ENCODE assay signal across 9 cellular contexts in genomic region chr12:102958073-102958829, GRCh38. TPM values are rescaled to one million over a fixed set of nuclear protein-coding genes. Genes with fewer than 3 reads are reported as not detected.
A peak's percentile ranks its signal among the peaks of the same experiment; 100 is the strongest.
DNase-seq lines count a peak whose midpoint lies in the region; ATAC-seq lines count a peak whose summit lies in the region.
"Had no signal": no experiment of that assay in that cellular context is flagged by ENCODE, and none has a peak within 500 bp of the region (broad histone marks: within the 10 kb centered on the region; RNA-seq: fewer than 3 reads in every experiment).

No MANE protein-coding gene starts in this region.

- H3K9ac ChIP-seq in BLaER1 (no peak overlapping the region; the same call in 1 of the 2 replicates), iPS-18a (ENCODE audit: low read length) (no peak overlapping the region)

- no peaks in the 10 kb centered on the region for H3K36me3 Mint-ChIP-seq in activated T-helper 1 cell treated with anti-CD3 and anti-CD28 coated beads, Interleukin-12 subunit alpha, Interleukin-12 subunit beta, Interleukin-2, Interleukin-4 antibody, amounts not matched to agents 30 ng/mL and 10 ng/mL and 1 ng/mL, durations not matched to agents 14 hours and 24 hours and 36 hours (ENCODE audit: low read depth)

- peaks cover 16% of the 10 kb centered on the region for H4K20me1 ChIP-seq in BLaER1

- H3K36me3 ChIP-seq in BLaER1 (no peaks in the 10 kb centered on the region), iPS-18a (ENCODE audit: control insufficient read depth, low read depth, low read length) (no peaks in the 10 kb centered on the region)

- H3K9me3 Mint-ChIP-seq in activated T-helper 1 cell treated with anti-CD3 and anti-CD28 coated beads, Interleukin-12 subunit alpha, Interleukin-12 subunit beta, Interleukin-2, Interleukin-4 antibody, amounts not matched to agents 30 ng/mL and 10 ng/mL and 1 ng/mL, durations not matched to agents 14 hours and 24 hours and 36 hours: no peaks in the 10 kb centered on the region
- peaks cover 0 to under 1% of the 10 kb centered on the region in 2 donors for H3K9me3 Mint-ChIP-seq in stimulated activated naive CD8-positive, alpha-beta T cell treated with anti-CD3 and anti-CD28 coated beads, Interleukin-15, amount 100 ng/mL, for 72 hours

- H3K4me3 ChIP-seq in BLaER1 (peak overlapping the region; percentile 70), iPS-18a (ENCODE audit: low read length) (peak overlapping the region; percentile 64)

- peak; percentile 56 for ATAC-seq in GM18511 (IDR thresholded peaks at IDR 0.05; ENCODE audit: unreplicated experiment)
- ATAC-seq in HG03097 (IDR thresholded peaks at IDR 0.05; ENCODE audit: low FRiP score, unreplicated experiment): peak; percentile 38
- ATAC-seq in stimulated activated naive CD8-positive, alpha-beta T cell treated with anti-CD3 and anti-CD28 coated beads, Interleukin-15, amount 100 ng/mL, for 72 hours: peak; percentile 29
- no peak for ATAC-seq in GM18858 (IDR thresholded peaks at IDR 0.05; ENCODE audit: unreplicated experiment)

- H3K4me1 Mint-ChIP-seq in activated T-helper 1 cell treated with anti-CD3 and anti-CD28 coated beads, Interleukin-12 subunit alpha, Interleukin-12 subunit beta, Interleukin-2, Interleukin-4 antibody, amounts not matched to agents 30 ng/mL and 10 ng/mL and 1 ng/mL, durations not matched to agents 14 hours and 24 hours and 36 hours (ENCODE audit: low read depth): peaks cover 41% of the 10 kb centered on the region
- peaks cover 53% of the 10 kb centered on the region for H3K4me1 Mint-ChIP-seq in stimulated activated naive CD8-positive, alpha-beta T cell treated with anti-CD3 and anti-CD28 coated beads, Interleukin-15, amount 100 ng/mL, for 72 hours

- H3K27me3 ChIP-seq in BLaER1 (peaks cover 96% of the 10 kb centered on the region), iPS-18a (ENCODE audit: control insufficient read depth, insufficient read depth, low read length) (peaks cover 100% of the 10 kb centered on the region)

- H3K27ac Mint-ChIP-seq in activated T-helper 1 cell treated with anti-CD3 and anti-CD28 coated beads, Interleukin-12 subunit alpha, Interleukin-12 subunit beta, Interleukin-2, Interleukin-4 antibody, amounts not matched to agents 30 ng/mL and 10 ng/mL and 1 ng/mL, durations not matched to agents 14 hours and 24 hours and 36 hours: no peak overlapping the region
- H3K27ac Mint-ChIP-seq in stimulated activated naive CD8-positive, alpha-beta T cell treated with anti-CD3 and anti-CD28 coated beads, Interleukin-15, amount 100 ng/mL, for 72 hours: no peak overlapping the region

- peak overlapping the region; percentile 98 for H3K4me2 ChIP-seq in BLaER1

- H3K27ac ChIP-seq in BLaER1: no peak overlapping the region
- no peak overlapping the region for H3K27ac ChIP-seq in iPS-18a (ENCODE audit: low read length)

- H3K4me3 Mint-ChIP-seq in activated T-helper 1 cell treated with anti-CD3 and anti-CD28 coated beads, Interleukin-12 subunit alpha, Interleukin-12 subunit beta, Interleukin-2, Interleukin-4 antibody, amounts not matched to agents 30 ng/mL and 10 ng/mL and 1 ng/mL, durations not matched to agents 14 hours and 24 hours and 36 hours: peak overlapping the region; percentile 80
- H3K4me3 Mint-ChIP-seq in stimulated activated naive CD8-positive, alpha-beta T cell treated with anti-CD3 and anti-CD28 coated beads, Interleukin-15, amount 100 ng/mL, for 72 hours: peak overlapping the region; percentile 74 to 82

- intact Hi-C loops in activated T-helper 1 cell treated with anti-CD3 and anti-CD28 coated beads, Interleukin-12 subunit alpha, Interleukin-12 subunit beta, Interleukin-2, Interleukin-4 antibody, amounts not matched to agents 30 ng/mL and 10 ng/mL and 1 ng/mL, durations not matched to agents 14 hours and 24 hours and 36 hours (cut with micrococcal nuclease): no loop called here

- H3K9me3 ChIP-seq in BLaER1 (no peaks in the 10 kb centered on the region), iPS-18a (ENCODE audit: control insufficient read depth, low read depth, low read length) (no peaks in the 10 kb centered on the region)

- H3K4me1 ChIP-seq in BLaER1: peaks cover 10% of the 10 kb centered on the region
- H3K4me1 ChIP-seq in iPS-18a (ENCODE audit: control insufficient read depth, low read depth, low read length): peaks cover 27% of the 10 kb centered on the region

- H3K27me3 Mint-ChIP-seq in activated T-helper 1 cell treated with anti-CD3 and anti-CD28 coated beads, Interleukin-12 subunit alpha, Interleukin-12 subunit beta, Interleukin-2, Interleukin-4 antibody, amounts not matched to agents 30 ng/mL and 10 ng/mL and 1 ng/mL, durations not matched to agents 14 hours and 24 hours and 36 hours (ENCODE audit: insufficient read depth): peaks cover 81% of the 10 kb centered on the region
- peaks cover 99% of the 10 kb centered on the region for H3K27me3 Mint-ChIP-seq in stimulated activated naive CD8-positive, alpha-beta T cell treated with anti-CD3 and anti-CD28 coated beads, Interleukin-15, amount 100 ng/mL, for 72 hours

- DNase-seq in activated T-helper 1 cell treated with anti-CD3 and anti-CD28 coated beads, Interleukin-12 subunit alpha, Interleukin-12 subunit beta, Interleukin-2, Interleukin-4 antibody, amounts not matched to agents 30 ng/mL and 10 ng/mL and 1 ng/mL, durations not matched to agents 14 hours and 24 hours and 36 hours (ENCODE audit: low spot score): no peak
- DNase-seq in stimulated activated naive CD8-positive, alpha-beta T cell treated with anti-CD3 and anti-CD28 coated beads, Interleukin-15, amount 100 ng/mL, for 72 hours: peak in 1 of 2 donors; percentile 43
- no peak for DNase-seq in NOMO-1 (lab: John Stamatoyannopoulos, UW; ENCODE audit: unreplicated experiment in 2 of 2)

RNA-seq across cellular contexts. Expression of gene ASCL1, which starts 0.8 kb away (rescaled TPM):
- 0.08 TPM in 1 of 2 replicates, not detected in the other for total RNA-seq in activated T-helper 1 cell treated with anti-CD3 and anti-CD28 coated beads, Interleukin-12 subunit alpha, Interleukin-12 subunit beta, Interleukin-2, Interleukin-4 antibody, amounts not matched to agents 30 ng/mL and 10 ng/mL and 1 ng/mL, durations not matched to agents 14 hours and 24 hours and 36 hours
- total RNA-seq: NCI-H460 had no signal

RNA-seq across cellular contexts. Expression of gene PAH, which starts 41.2 kb away (rescaled TPM):
- total RNA-seq in activated T-helper 1 cell treated with anti-CD3 and anti-CD28 coated beads, Interleukin-12 subunit alpha, Interleukin-12 subunit beta, Interleukin-2, Interleukin-4 antibody, amounts not matched to agents 30 ng/mL and 10 ng/mL and 1 ng/mL, durations not matched to agents 14 hours and 24 hours and 36 hours: not detected in 2 replicates
- total RNA-seq: NCI-H460 had no signal
